22 cellular contexts compared by ENCODE assay signal in genomic region chr16:77905356-77905920, GRCh38.
DNase-seq lines count a peak whose midpoint lies in the region; ATAC-seq, FAIRE-seq and TF ChIP-seq lines count a peak whose summit lies in the region.
"Had no signal": no experiment of that assay in that cellular context is flagged by ENCODE, and none has a peak within 500 bp of the region (broad histone marks: within the 10 kb centered on the region; RNA-seq: fewer than 3 reads in every experiment).

No MANE protein-coding gene starts in this region.

- H3K27me3 ChIP-seq in H1 (replicated peaks in 1 of 4; ENCODE audit: control insufficient read depth in 3 of 4, extremely low read depth in 1 of 4, insufficient read depth in 3 of 4, low read length in 3 of 4): no peaks in the 10 kb centered on the region
- H3K27me3 ChIP-seq: pancreas had no signal

- no peak overlapping the region for H3K9ac ChIP-seq in H1 (replicated peaks in 1 of 4; ENCODE audit: extremely low read depth in 1 of 4, low read depth in 3 of 4, low read length in 3 of 4)

- H4K20me1 ChIP-seq in H1 (replicated peaks in 1 of 2; ENCODE audit: control insufficient read depth in 1 of 2, insufficient read depth in 2 of 2, low read length in 2 of 2): no peaks in the 10 kb centered on the region

- H2BK20ac ChIP-seq in H1 (ENCODE audit: low read length): no peak overlapping the region

- H3K4me2 ChIP-seq in H1 (ENCODE audit: insufficient read depth in 1 of 2, low read depth in 2 of 2, low read length in 2 of 2): no peak overlapping the region

- POLR2A ChIA-PET in H1 (lab: Charles Lee; ENCODE audit: partially characterized antibody): no interaction called here

- H3K14ac ChIP-seq in H1 (ENCODE audit: insufficient read length): no peak overlapping the region

- H3K18ac ChIP-seq in H1 (ENCODE audit: extremely low read depth, low read length): 0 out of 2 replicates have a peak overlapping the region, but pooled peaks have one; percentile 29

- no peak for TF ChIP-seq EP300 in H1 (IDR thresholded peaks at IDR 0.05; ENCODE audit: borderline replicate concordance in 1 of 2, low read depth in 2 of 2, low read length in 2 of 2)

- CTCF ChIA-PET in H1 (lab: Charles Lee; ENCODE audit: partially characterized antibody): interaction anchor here (0.7 to 3.4 kb wide), 8 partner anchors 15 to 230 kb away, joined by 3 to 10 read pairs (median 3); no protein-coding TSS in a partner anchor

- TF ChIP-seq CTCF in H1 (IDR thresholded peaks at IDR 0.05; ENCODE audit: control extremely low read depth in 1 of 3, insufficient read depth in 1 of 3, low read depth in 1 of 3, low read length in 3 of 3): no peak

- no peak overlapping the region for H2BK5ac ChIP-seq in H1 (ENCODE audit: low read depth, low read length)

- H3K4me1 ChIP-seq in H1 (replicated peaks in 1 of 4; ENCODE audit: control insufficient read depth in 3 of 4, insufficient read depth in 4 of 4, low read length in 3 of 4): no peaks in the 10 kb centered on the region
- H3K4me1 ChIP-seq: breast epithelium, pancreas had no signal

- no peak overlapping the region for H3K4ac ChIP-seq in H1 (replicated peaks; ENCODE audit: insufficient read length, low read depth, low read length)

- H3K56ac ChIP-seq in H1 (replicated peaks; ENCODE audit: insufficient read length, low read depth, low read length): no peak overlapping the region

- FAIRE-seq in H1 (lab: Jason Lieb, UNC): no peak
- FAIRE-seq: endothelial cell of umbilical vein, pancreas, TTC549 had no signal

- no peak overlapping the region for H4K8ac ChIP-seq in H1 (ENCODE audit: extremely low read depth, insufficient read depth, low read length)

- ATAC-seq in GM18867 (IDR thresholded peaks at IDR 0.05; ENCODE audit: unreplicated experiment): no peak
- ATAC-seq: natural killer cell; sciatic nerve; stimulated activated memory B cell treated with anti-CD40 and anti-IgM and Interleukin-4, amounts not matched to agents 10 μg/mL and 1 μg/mL and 100 μg/mL, for 72 hours had no signal

- no peak overlapping the region for H3K23ac ChIP-seq in H1 (ENCODE audit: insufficient read length)

- no peak for TF ChIP-seq RAD21 in H1 (IDR thresholded peaks at IDR 0.05 in 1 of 2, conservative IDR thresholded peaks at IDR 0.05 in 1 of 2; ENCODE audit: low read depth in 2 of 2, low read length in 2 of 2)

- H4K91ac ChIP-seq in H1 (replicated peaks; ENCODE audit: insufficient read length, low read length): no peak overlapping the region

- H3K9me3 ChIP-seq in H1 (ENCODE audit: insufficient read depth in 2 of 2, low read depth in 1 of 2, low read length in 1 of 2): no peaks in the 10 kb centered on the region; a peak in 1 of 4 replicates
- H3K9me3 ChIP-seq: breast epithelium, pancreas had no signal

- no peak for TF ChIP-seq POLR2A in H1 (IDR thresholded peaks at IDR 0.05; ENCODE audit: control extremely low read depth in 1 of 2, low read depth in 2 of 2, low read length in 2 of 2)

- H3K4me3 ChIP-seq in H1 (ENCODE audit: extremely low read depth in 1 of 4, insufficient read depth in 2 of 4, low read depth in 3 of 4, low read length in 4 of 4): no peak overlapping the region
- H3K4me3 ChIP-seq: breast epithelium, pancreas had no signal

- H2AFZ ChIP-seq in H1 (ENCODE audit: low read length): no peak overlapping the region

- in situ Hi-C loops in Caki2 (cut with HindIII; ENCODE audit: low pct_unique_long_range_greater_than_20kb, low sequenced_read_pairs): no loop called here

- H2BK12ac ChIP-seq in H1 (ENCODE audit: low read depth, low read length): no peak overlapping the region

- H3K27ac ChIP-seq in H1 (ENCODE audit: low read depth, low read length): no peak overlapping the region
- H3K27ac ChIP-seq: breast epithelium, pancreas, RWPE1 had no signal

- H3K23me2 ChIP-seq in H1 (ENCODE audit: low read depth, low read length): no peaks in the 10 kb centered on the region

- H2AK5ac ChIP-seq in H1 (ENCODE audit: low read depth, low read length): no peak overlapping the region

- WGBS in H1 (ENCODE audit: extremely low coverage in 1 of 2, insufficient coverage in 1 of 2, insufficient read length in 1 of 2, insufficient replicate concordance in 2 of 2, low coverage in 1 of 2, low lambda C conversion rate in 2 of 2, missing lambda C conversion rate in 1 of 2), 2 experiments: 86% methylated on average over 8 of the region's 8 CpGs; no CpG with 5 or more reads in 1 of the 2 experiments

- H2BK15ac ChIP-seq in H1 (ENCODE audit: low read length): no peak overlapping the region

- H3K79me2 ChIP-seq in H1 (ENCODE audit: control insufficient read depth in 1 of 2, insufficient read depth in 2 of 2, low read length in 2 of 2): no peaks in the 10 kb centered on the region

- peaks cover 0 to 4% (median 0%) of the 10 kb centered on the region in 4 experiments; a peak in 1 of 8 replicates for H3K36me3 ChIP-seq in H1 (ENCODE audit: control insufficient read depth in 2 of 4, insufficient read depth in 4 of 4, low read length in 3 of 4)
- H3K36me3 ChIP-seq: breast epithelium, pancreas had no signal

- no peak overlapping the region for H4K5ac ChIP-seq in H1 (ENCODE audit: insufficient read length, low read depth, low read length)

- H3K79me1 ChIP-seq in H1 (ENCODE audit: low read depth, low read length): no peaks in the 10 kb centered on the region

- H2BK120ac ChIP-seq in H1 (replicated peaks; ENCODE audit: low read depth, low read length): no peak overlapping the region

- DNase-seq in Caki2 (ENCODE audit: low read depth): peak; percentile 28
- DNase-seq in M059J (ENCODE audit: low read depth): peak; percentile 19
- DNase-seq in NCI-H526 (lab: John Stamatoyannopoulos, UW): peak; percentile 72 to 75
- no peak for DNase-seq in H1 (ENCODE audit: low read depth in 1 of 2, low spot score in 2 of 2)
- no peak for DNase-seq in stimulated activated CD4-positive, alpha-beta T cell treated with anti-CD3 and anti-CD28 coated beads, Interleukin-15, amount 100 ng/mL, for 24 hours
- DNase-seq in hypothalamus (lab: John Stamatoyannopoulos, UW): no peak
- DNase-seq in NCI-H2196 (lab: John Stamatoyannopoulos, UW; ENCODE audit: unreplicated experiment): no peak
- DNase-seq: activated CD4-positive, alpha-beta T cell treated with anti-CD3 and anti-CD28 coated beads for 48 hours; CD4-positive, alpha-beta memory T cell; foreskin fibroblast; left cardiac atrium; natural killer cell; NCI-H1694 treated with DMSO at 0.1 percent for 48 hours; pancreas; SW 1271 had no signal

TF ChIP-seq in H1, 55 proteins besides CTCF, POLR2A, EP300 and RAD21 (continues in another document):
- TF ChIP-seq HDAC2 (IDR thresholded peaks at IDR 0.05; ENCODE audit: borderline replicate concordance in 1 of 2, low read depth in 2 of 2, low read length in 2 of 2): no peak

Comparison
In these comparisons a context has a peak if more than half of its experiments do, and no peak if none do; other contexts are left out.
1. DNase-seq: peak in Caki2 (single experiment), M059J (single experiment) and NCI-H526 (2 of 2); none in H1 (0 of 2), stimulated activated CD4-positive, alpha-beta T cell treated with anti-CD3 and anti-CD28 coated beads, Interleukin-15, amount 100 ng/mL, for 24 hours (single experiment), hypothalamus (0 of 51) and NCI-H2196 (single experiment).